In the genomic region with DNA sequence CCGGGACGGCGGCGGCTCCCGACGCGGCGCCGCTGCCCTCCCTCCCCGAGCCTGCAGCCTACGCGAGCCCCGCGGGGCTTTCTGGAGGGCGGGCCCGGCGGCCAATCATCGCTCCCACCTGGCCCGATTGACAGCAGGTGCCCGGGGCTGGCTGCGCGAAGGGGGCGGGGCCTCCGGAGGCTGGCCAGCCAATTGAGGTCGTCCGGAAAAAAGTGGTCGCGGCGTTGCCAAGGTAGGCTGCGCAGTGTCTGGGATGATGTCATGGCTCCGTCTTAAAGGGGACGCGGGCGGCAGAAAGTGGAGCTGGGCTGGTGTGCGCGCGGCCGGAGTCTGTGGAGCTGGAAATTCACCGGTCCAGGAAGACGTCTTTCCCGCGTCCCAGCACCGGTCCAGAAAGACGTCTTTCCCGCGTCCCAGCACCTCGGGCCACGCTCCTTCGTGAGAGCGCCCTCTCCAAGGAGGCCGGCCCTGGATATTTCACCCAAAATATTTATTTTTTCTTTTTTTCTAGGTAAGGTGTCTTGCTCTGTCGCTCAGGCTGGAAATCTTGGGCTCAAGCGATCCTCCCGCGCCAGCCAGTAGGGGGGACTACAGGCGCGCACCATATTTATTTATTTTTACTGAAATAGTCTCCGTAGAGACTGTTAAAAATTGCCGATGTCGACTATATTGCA, we compare ENCODE assay signal across 8 cellular contexts. TPM values are rescaled to one million over a fixed set of nuclear protein-coding genes. Genes with fewer than 3 reads are reported as not detected.
DNase-seq lines count a peak whose midpoint lies in the region; FAIRE-seq and TF ChIP-seq lines count a peak whose summit lies in the region.

A gene (minus strand): TSS at position 83 of the 674 bp plus-strand sequence. CDS start 154 bp downstream, outside the sequence.

- DNase-seq in HAP-1 (ENCODE audit: low spot score in 2 of 2) (peak; percentile 96 to 98), MG63 (peak; percentile 97), SHP77 treated with DMSO at 0.1 percent for 48 hours (lab: John Stamatoyannopoulos, UW) (peak; percentile 90), fibroblast of the aortic adventitia (ENCODE audit: low read depth) (peak; percentile 97)
- DNase-seq in activated effector memory CD4-positive, alpha-beta T cell treated with anti-CD3 and anti-CD28 coated beads, Interleukin-2, amount 50 U/mL, for 16 hours: peak; percentile 99

- H3K27me3 ChIP-seq in HAP-1 (ENCODE audit: low read depth): no peaks in the 10 kb centered on the region
- H3K27me3 ChIP-seq in MG63: no peaks in the 10 kb centered on the region

- peak within 1 kb of the TSS; percentile 89 to 98 (median 96) for H3K27ac Mint-ChIP-seq in nephron
- H3K27ac Mint-ChIP-seq in stimulated activated naive CD8-positive, alpha-beta T cell treated with anti-CD3 and anti-CD28 coated beads, Interleukin-15, Interleukin-2, amounts not matched to agents 100 ng/mL and 50 ng/mL, for 24 hours: peak within 1 kb of the TSS; percentile 100

- peaks cover 4% of the 10 kb centered on the region for H3K36me3 Mint-ChIP-seq in nephron (ENCODE audit: low read depth)
- peaks cover 27% of the 10 kb centered on the region for H3K36me3 Mint-ChIP-seq in stimulated activated naive CD8-positive, alpha-beta T cell treated with anti-CD3 and anti-CD28 coated beads, Interleukin-15, Interleukin-2, amounts not matched to agents 100 ng/mL and 50 ng/mL, for 24 hours (ENCODE audit: low read depth)

- peak; percentile 95 for FAIRE-seq in G401.6 (lab: Jason Lieb, UNC)

- H3K4me3 Mint-ChIP-seq in nephron: peak within 1 kb of the TSS; percentile 95 to 96 (median 96)
- H3K4me3 Mint-ChIP-seq in stimulated activated naive CD8-positive, alpha-beta T cell treated with anti-CD3 and anti-CD28 coated beads, Interleukin-15, Interleukin-2, amounts not matched to agents 100 ng/mL and 50 ng/mL, for 24 hours: peak within 1 kb of the TSS; percentile 98

- H3K4me3 ChIP-seq in HAP-1: peak within 1 kb of the TSS; percentile 69
- peak within 1 kb of the TSS; percentile 71 for H3K4me3 ChIP-seq in MG63
- H3K4me3 ChIP-seq in fibroblast of the aortic adventitia (ENCODE audit: low read depth, low read length): peak within 1 kb of the TSS; percentile 81

- H3K9me3 ChIP-seq in HAP-1 (no peaks in the 10 kb centered on the region), MG63 (no peaks in the 10 kb centered on the region)

- H3K4me1 Mint-ChIP-seq in nephron: peaks cover 28% of the 10 kb centered on the region
- peaks cover 38% of the 10 kb centered on the region for H3K4me1 Mint-ChIP-seq in stimulated activated naive CD8-positive, alpha-beta T cell treated with anti-CD3 and anti-CD28 coated beads, Interleukin-15, Interleukin-2, amounts not matched to agents 100 ng/mL and 50 ng/mL, for 24 hours (ENCODE audit: low read depth)

- no peaks in the 10 kb centered on the region for H3K27me3 Mint-ChIP-seq in nephron (ENCODE audit: low read depth)
- no peaks in the 10 kb centered on the region for H3K27me3 Mint-ChIP-seq in stimulated activated naive CD8-positive, alpha-beta T cell treated with anti-CD3 and anti-CD28 coated beads, Interleukin-15, Interleukin-2, amounts not matched to agents 100 ng/mL and 50 ng/mL, for 24 hours

- H3K9me3 Mint-ChIP-seq in nephron: no peaks in the 10 kb centered on the region
- H3K9me3 Mint-ChIP-seq in stimulated activated naive CD8-positive, alpha-beta T cell treated with anti-CD3 and anti-CD28 coated beads, Interleukin-15, Interleukin-2, amounts not matched to agents 100 ng/mL and 50 ng/mL, for 24 hours: no peaks in the 10 kb centered on the region

- TF ChIP-seq CTCF in fibroblast of the aortic adventitia (IDR thresholded peaks at IDR 0.05; ENCODE audit: insufficient read depth, low read length) (peak; percentile 63), nephron (IDR thresholded peaks at IDR 0.05; ENCODE audit: unreplicated experiment in 3 of 3) (peak; percentile 61 to 67 (median 67))

- in situ Hi-C loops in HAP-1 (cut with MboI; ENCODE audit: low sequenced_read_pairs): no loop called here

- no peaks in the 10 kb centered on the region for H3K4me1 ChIP-seq in HAP-1

- H3K36me3 ChIP-seq in HAP-1 (replicated peaks): peaks cover 10% of the 10 kb centered on the region
- peaks cover 6% of the 10 kb centered on the region; the same call in 1 of the 2 replicates for H3K36me3 ChIP-seq in MG63

RNA-seq across cellular contexts. Expression of the gene that starts here (rescaled TPM):
- 21.4 and 37.1 TPM in 2 replicates for total RNA-seq in MG63 (2014; rRNA removed; shearing (Covaris generic); ENCODE audit: low replicate concordance)
- 24.3 and 44.6 TPM in 2 replicates for total RNA-seq in fibroblast of the aortic adventitia (ENCODE audit: low replicate concordance)

Comparison
In these comparisons a context has a peak if more than half of its experiments do, and no peak if none do; other contexts are left out.
1. Peak in every context shown above with its lines: DNase-seq and H3K4me3 ChIP-seq.